7 cellular contexts compared by ENCODE assay signal in genomic region chr17:54967621-54968258, GRCh38. TPM values are rescaled to one million over a fixed set of nuclear protein-coding genes. Genes with fewer than 3 reads are reported as not detected.
DNase-seq lines count a peak whose midpoint lies in the region; ATAC-seq and TF ChIP-seq lines count a peak whose summit lies in the region.

No MANE protein-coding gene starts in this region.

- H3K9ac ChIP-seq in SU-DHL-6 (ENCODE audit: low read length) (peak overlapping the region; percentile 86), fibroblast of lung (ENCODE audit: insufficient read depth, low read length) (peak overlapping the region; percentile 81)

- ATAC-seq in GM19468 (IDR thresholded peaks at IDR 0.05; ENCODE audit: extremely low read depth, unreplicated experiment) (peak; percentile 7), HG03469 (IDR thresholded peaks at IDR 0.05; ENCODE audit: unreplicated experiment) (peak; percentile 6), omental fat pad (ENCODE audit: low FRiP score) (peak; percentile 41)

- H3K36me3 ChIP-seq in SU-DHL-6 (ENCODE audit: low read length) (peaks cover 24% of the 10 kb centered on the region), fibroblast of lung (ENCODE audit: control insufficient read depth, insufficient read depth, low read length) (no peaks in the 10 kb centered on the region)

- DNase-seq in GM10248 (ENCODE audit: extremely low spot score) (peak; percentile 46), fibroblast of lung (ENCODE audit: low read depth in 2 of 2) (peak; percentile 36 to 59), omental fat pad (ENCODE audit: low spot score) (no peak), H4 (ENCODE audit: low spot score) (no peak)

- no peaks in the 10 kb centered on the region for H3F3A ChIP-seq in SU-DHL-6 (ENCODE audit: insufficient read depth)

- CTCF ChIA-PET in GM10248 (lab: Yijun Ruan, JAX), result no interaction called here

- H4K20me1 ChIP-seq in SU-DHL-6 (ENCODE audit: low read depth, low read length), result no peaks in the 10 kb centered on the region
- no peaks in the 10 kb centered on the region for H4K20me1 ChIP-seq in fibroblast of lung (ENCODE audit: control insufficient read depth, extremely low read depth, insufficient read depth, low read length)

- H3K4me3 ChIP-seq in SU-DHL-6 (ENCODE audit: insufficient read depth, low read length, poor library complexity, severe bottlenecking) (peak overlapping the region; percentile 92), fibroblast of lung (replicated peaks in 1 of 4; ENCODE audit: control extremely low read depth in 1 of 4, insufficient read depth in 1 of 4, low read depth in 3 of 4, low read length in 4 of 4) (peak overlapping the region; percentile 85 to 96 (median 90))

- TF ChIP-seq CTCF in GM10248 (IDR thresholded peaks at IDR 0.05; ENCODE audit: control extremely low read depth, extremely low read depth, low read depth, missing control alignments), result no peak
- TF ChIP-seq CTCF in SU-DHL-6 (IDR thresholded peaks at IDR 0.05; ENCODE audit: insufficient read depth, low read length, poor library complexity, severe bottlenecking), result no peak
- TF ChIP-seq CTCF in fibroblast of lung (conservative IDR thresholded peaks at IDR 0.05 in 1 of 2, IDR thresholded peaks at IDR 0.05 in 1 of 2; ENCODE audit: low read depth in 1 of 2, low read length in 2 of 2), result no peak
- TF ChIP-seq CTCF in omental fat pad (IDR thresholded peaks at IDR 0.05), result no peak

- H3K27me3 ChIP-seq in SU-DHL-6 (ENCODE audit: low read length) (no peaks in the 10 kb centered on the region), fibroblast of lung (ENCODE audit: control insufficient read depth, insufficient read depth, low read length) (no peaks in the 10 kb centered on the region)

- peak overlapping the region; percentile 55; the same call in 1 of the 2 replicates for H3K27ac ChIP-seq in SU-DHL-6 (ENCODE audit: low read depth, low read length)
- H3K27ac ChIP-seq in fibroblast of lung (ENCODE audit: insufficient read depth, low read length), result peak overlapping the region; percentile 88

- H3K4me2 ChIP-seq in SU-DHL-6 (ENCODE audit: low read depth, low read length, poor library complexity, severe bottlenecking), result peak overlapping the region; percentile 70
- peak overlapping the region; percentile 85 for H3K4me2 ChIP-seq in fibroblast of lung (ENCODE audit: extremely low read depth, insufficient read depth, low read length)

- POLR2A ChIA-PET in GM10248 (lab: Yijun Ruan, JAX), result interaction anchor here (0.5 kb wide), 1 partner anchor 21 kb away, joined by 3 read pairs; no protein-coding TSS in a partner anchor

- H3K9me2 ChIP-seq in SU-DHL-6 (replicated peaks; ENCODE audit: insufficient read depth, low read length), result no peaks in the 10 kb centered on the region

- H3K9me3 ChIP-seq in SU-DHL-6 (ENCODE audit: insufficient read depth, low read length), result no peaks in the 10 kb centered on the region
- H3K9me3 ChIP-seq in fibroblast of lung (ENCODE audit: control insufficient read depth, insufficient read depth, low read depth, low read length), result no peaks in the 10 kb centered on the region

- H3K79me2 ChIP-seq in SU-DHL-6 (ENCODE audit: insufficient read depth, low read length) (peaks cover 40% of the 10 kb centered on the region), fibroblast of lung (ENCODE audit: control insufficient read depth, insufficient read depth, low read length) (peaks cover 25% of the 10 kb centered on the region)

- H2AFZ ChIP-seq in SU-DHL-6 (ENCODE audit: low read depth, low read length, severe bottlenecking) (peak overlapping the region; percentile 81), fibroblast of lung (ENCODE audit: low read length) (peak overlapping the region; percentile 45)

- no peaks in the 10 kb centered on the region for H3K4me1 ChIP-seq in fibroblast of lung (ENCODE audit: control insufficient read depth, extremely low read depth, insufficient read depth, low read length)

RNA-seq across cellular contexts. Expression of gene COX11, which starts 0.7 kb away (rescaled TPM):
- total RNA-seq in fibroblast of lung (58.0 and 62.3 TPM in 2 replicates), omental fat pad (10 to 100 TPM; 27.9 to 52.0 (median 43.8) TPM)
- 33.6 and 39.0 TPM in 2 replicates for polyA plus RNA-seq in fibroblast of lung
- 36.4 and 49.4 TPM in 2 replicates for polyA plus RNA-seq in fibroblast of lung (2012)
- polyA minus RNA-seq in fibroblast of lung (ENCODE audit: low replicate concordance), result 3.5 and 3.8 TPM in 2 replicates
- total RNA-seq in H4 (2014; rRNA removed; shearing (Covaris generic)), result 111 and 122 TPM in 2 replicates

RNA-seq across cellular contexts. Expression of gene STXBP4, which starts 0.8 kb away (rescaled TPM):
- total RNA-seq in fibroblast of lung (5.6 and 10.3 TPM in 2 replicates), omental fat pad (10 to 100 TPM; 11.2 to 19.3 (median 16.5) TPM)
- 9.8 and 11.0 TPM in 2 replicates for polyA plus RNA-seq in fibroblast of lung
- 4.0 and 4.3 TPM in 2 replicates for polyA plus RNA-seq in fibroblast of lung (2012)
- polyA minus RNA-seq in fibroblast of lung (ENCODE audit: low replicate concordance), result 4.5 and 8.1 TPM in 2 replicates
- total RNA-seq in H4 (2014; rRNA removed; shearing (Covaris generic)), result 19.4 and 21.6 TPM in 2 replicates

Comparison
In these comparisons a context has a peak if more than half of its experiments do, and no peak if none do; other contexts are left out.
1. DNase-seq: peak in GM10248 (single experiment) and fibroblast of lung (2 of 2); none in omental fat pad (single experiment) and H4 (single experiment).
2. Peak in every context shown above with its lines, with median percentiles within 50 percentile points of each other: ATAC-seq.